In genomic region chr1:54795100-54795665, GRCh38 we compare ENCODE assay signal across 2 cellular contexts.
A peak's percentile ranks its signal among the peaks of the same experiment; 100 is the strongest.
TF ChIP-seq lines count a peak whose summit lies in the region.

No MANE protein-coding gene starts in this region.

TF ChIP-seq in IMR-90, 13 proteins besides CTCF, POLR2A, EP300 and RAD21:
- TF ChIP-seq FOS (IDR thresholded peaks at IDR 0.05; ENCODE audit: low read depth, low read length) (no peak), SMC3 (IDR thresholded peaks at IDR 0.05; ENCODE audit: low read depth, low read length) (no peak), RFX5 (IDR thresholded peaks at IDR 0.05; ENCODE audit: low read depth, low read length) (no peak), NFE2L2 (IDR thresholded peaks at IDR 0.05; ENCODE audit: low read depth, low read length) (no peak), MAFK (IDR thresholded peaks at IDR 0.05; ENCODE audit: low read depth, low read length) (no peak), BHLHE40 (IDR thresholded peaks at IDR 0.05; ENCODE audit: low read depth, low read length) (no peak), ELK1 (IDR thresholded peaks at IDR 0.05; ENCODE audit: borderline replicate concordance, low read depth, low read length) (no peak), MAZ (IDR thresholded peaks at IDR 0.05; ENCODE audit: borderline replicate concordance, low read depth, low read length) (no peak), CHD1 (IDR thresholded peaks at IDR 0.05; ENCODE audit: low read depth, low read length) (no peak), RCOR1 (IDR thresholded peaks at IDR 0.05; ENCODE audit: insufficient replicate concordance, low read length) (no peak), CEBPB (IDR thresholded peaks at IDR 0.05; ENCODE audit: low read depth, low read length) (no peak), MXI1 (IDR thresholded peaks at IDR 0.05; ENCODE audit: borderline replicate concordance, low read depth, low read length) (no peak), USF2 (IDR thresholded peaks at IDR 0.05; ENCODE audit: low read depth, low read length) (no peak)

TF ChIP-seq in neural cell, 6 proteins besides CTCF, POLR2A, EP300 and RAD21:
- peak; percentile 63 for TF ChIP-seq SMC3 (conservative IDR thresholded peaks at IDR 0.05; ENCODE audit: poor library complexity)
- TF ChIP-seq, protein P1, sequence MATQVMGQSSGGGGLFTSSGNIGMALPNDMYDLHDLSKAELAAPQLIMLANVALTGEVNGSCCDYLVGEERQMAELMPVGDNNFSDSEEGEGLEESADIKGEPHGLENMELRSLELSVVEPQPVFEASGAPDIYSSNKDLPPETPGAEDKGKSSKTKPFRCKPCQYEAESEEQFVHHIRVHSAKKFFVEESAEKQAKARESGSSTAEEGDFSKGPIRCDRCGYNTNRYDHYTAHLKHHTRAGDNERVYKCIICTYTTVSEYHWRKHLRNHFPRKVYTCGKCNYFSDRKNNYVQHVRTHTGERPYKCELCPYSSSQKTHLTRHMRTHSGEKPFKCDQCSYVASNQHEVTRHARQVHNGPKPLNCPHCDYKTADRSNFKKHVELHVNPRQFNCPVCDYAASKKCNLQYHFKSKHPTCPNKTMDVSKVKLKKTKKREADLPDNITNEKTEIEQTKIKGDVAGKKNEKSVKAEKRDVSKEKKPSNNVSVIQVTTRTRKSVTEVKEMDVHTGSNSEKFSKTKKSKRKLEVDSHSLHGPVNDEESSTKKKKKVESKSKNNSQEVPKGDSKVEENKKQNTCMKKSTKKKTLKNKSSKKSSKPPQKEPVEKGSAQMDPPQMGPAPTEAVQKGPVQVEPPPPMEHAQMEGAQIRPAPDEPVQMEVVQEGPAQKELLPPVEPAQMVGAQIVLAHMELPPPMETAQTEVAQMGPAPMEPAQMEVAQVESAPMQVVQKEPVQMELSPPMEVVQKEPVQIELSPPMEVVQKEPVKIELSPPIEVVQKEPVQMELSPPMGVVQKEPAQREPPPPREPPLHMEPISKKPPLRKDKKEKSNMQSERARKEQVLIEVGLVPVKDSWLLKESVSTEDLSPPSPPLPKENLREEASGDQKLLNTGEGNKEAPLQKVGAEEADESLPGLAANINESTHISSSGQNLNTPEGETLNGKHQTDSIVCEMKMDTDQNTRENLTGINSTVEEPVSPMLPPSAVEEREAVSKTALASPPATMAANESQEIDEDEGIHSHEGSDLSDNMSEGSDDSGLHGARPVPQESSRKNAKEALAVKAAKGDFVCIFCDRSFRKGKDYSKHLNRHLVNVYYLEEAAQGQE (IDR thresholded peaks at IDR 0.05; ENCODE audit: borderline replicate concordance) = no peak
TF ChIP-seq in neural cell: peak in this region for 1.
